ENCODE assay signal across 12 cellular contexts in the genomic region with DNA sequence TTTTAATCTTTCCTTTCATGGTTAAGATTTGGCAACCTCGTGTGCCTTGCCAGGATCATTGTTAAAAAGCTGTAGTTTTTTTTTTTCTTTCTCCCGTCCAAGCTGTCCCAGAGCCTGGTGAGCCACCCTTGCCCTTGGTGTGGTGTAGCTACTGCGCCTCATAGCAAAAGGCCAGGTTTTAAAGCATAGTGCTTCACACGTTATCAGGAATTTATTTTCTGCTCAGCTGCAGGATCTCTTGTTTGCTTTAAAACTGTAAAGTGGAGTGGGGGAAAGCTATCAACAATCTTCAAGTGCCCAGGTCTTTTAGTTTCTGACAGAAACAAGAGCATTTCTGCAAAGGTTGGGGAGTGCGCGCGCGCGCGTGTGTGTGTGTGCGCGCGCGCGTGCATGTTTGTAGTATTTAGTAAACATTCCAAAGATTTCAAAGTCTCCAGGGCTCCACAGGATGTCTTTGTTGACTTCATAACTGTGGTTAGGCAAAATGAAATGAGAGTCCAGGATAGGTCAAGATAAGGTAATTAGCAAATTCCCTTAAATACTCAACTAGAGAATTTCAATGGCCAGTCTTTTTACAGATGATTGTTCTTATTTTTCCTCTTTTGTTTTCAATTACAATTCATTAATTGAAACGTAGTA. TPM values are rescaled to one million over a fixed set of nuclear protein-coding genes. Genes with fewer than 3 reads are reported as not detected.
DNase-seq lines count a peak whose midpoint lies in the region; ATAC-seq, FAIRE-seq and TF ChIP-seq lines count a peak whose summit lies in the region.
"Had no signal": no experiment of that assay in that cellular context is flagged by ENCODE, and none has a peak within 500 bp of the region (broad histone marks: within the 10 kb centered on the region; RNA-seq: fewer than 3 reads in every experiment).

No MANE protein-coding gene starts in this region.

- no peak overlapping the region for H3K4me3 ChIP-seq in esophagus muscularis mucosa
- H3K4me3 ChIP-seq in pancreas: peak overlapping the region in 1 of 4 donors; percentile 11

- CTCF ChIA-PET in CD4-positive, alpha-beta T cell (lab: Charles Lee): interaction anchor here (0.9 kb wide), 1 partner anchor 11 kb away, joined by 3 read pairs; no protein-coding TSS in a partner anchor

- POLR2A ChIA-PET in CD4-positive, alpha-beta T cell (lab: Charles Lee): no interaction called here

- no peak for TF ChIP-seq CTCF in esophagus muscularis mucosa (IDR thresholded peaks at IDR 0.05)
- TF ChIP-seq CTCF in pancreas (IDR thresholded peaks at IDR 0.05): no peak
- no peak for TF ChIP-seq CTCF in CD4-positive, alpha-beta T cell (IDR thresholded peaks at IDR 0.05)

- DNase-seq in GM04503 (ENCODE audit: low read depth): peak; percentile 25
- peak; percentile 23 for DNase-seq in NCI-H2227 (lab: John Stamatoyannopoulos, UW; ENCODE audit: unreplicated experiment)
- peak; percentile 50 for DNase-seq in esophagus muscularis mucosa (ENCODE audit: extremely low spot score)
- DNase-seq in pancreas: peak in 1 of 6 donors; percentile 55
- DNase-seq in immature natural killer cell: no peak
- DNase-seq in CD4-positive, alpha-beta T cell: no peak
- DNase-seq in SKM-1 treated with dmso at 0.1 percent for 144 hours (lab: John Stamatoyannopoulos, UW; ENCODE audit: unreplicated experiment): no peak
- DNase-seq: hippocampal formation; NCI-H69; stimulated activated CD4-positive, alpha-beta T cell treated with anti-CD3 and anti-CD28 coated beads, Interleukin-4, amount 100 ng/mL, for 24 hours; substantia nigra had no signal

- peaks cover 4 to 30% (median 19%) of the 10 kb centered on the region in 3 donors for H3K27me3 Mint-ChIP-seq in immature natural killer cell (ENCODE audit: low read depth in 3 of 3)
- H3K27me3 Mint-ChIP-seq in CD4-positive, alpha-beta T cell: peaks cover 88% of the 10 kb centered on the region

- no peak for TF ChIP-seq EP300 in esophagus muscularis mucosa (IDR thresholded peaks at IDR 0.05)

- H3K9me3 Mint-ChIP-seq in immature natural killer cell: no peaks in the 10 kb centered on the region
- H3K9me3 Mint-ChIP-seq in CD4-positive, alpha-beta T cell: no peaks in the 10 kb centered on the region

- H3K27me3 ChIP-seq in esophagus muscularis mucosa: no peaks in the 10 kb centered on the region
- no peaks in the 10 kb centered on the region for H3K27me3 ChIP-seq in pancreas
- peaks cover 35% of the 10 kb centered on the region for H3K27me3 ChIP-seq in CD4-positive, alpha-beta T cell (ENCODE audit: control insufficient read depth, insufficient read depth, low read length)

- H3K4me3 Mint-ChIP-seq in immature natural killer cell: no peak overlapping the region
- no peak overlapping the region for H3K4me3 Mint-ChIP-seq in CD4-positive, alpha-beta T cell

- no peak for FAIRE-seq in pancreas (lab: Jason Lieb, UNC)

- no peak for TF ChIP-seq POLR2A in esophagus muscularis mucosa (IDR thresholded peaks at IDR 0.05; ENCODE audit: low read depth)

- H3K4me1 Mint-ChIP-seq in immature natural killer cell: no peaks in the 10 kb centered on the region
- no peaks in the 10 kb centered on the region for H3K4me1 Mint-ChIP-seq in CD4-positive, alpha-beta T cell (ENCODE audit: low read depth)

- H3K9me3 ChIP-seq in esophagus muscularis mucosa (no peaks in the 10 kb centered on the region), pancreas (no peaks in the 10 kb centered on the region)
- no peaks in the 10 kb centered on the region for H3K9me3 ChIP-seq in CD4-positive, alpha-beta T cell (ENCODE audit: control insufficient read depth, low read length)

- H3K27ac Mint-ChIP-seq in immature natural killer cell: no peak overlapping the region
- H3K27ac Mint-ChIP-seq in CD4-positive, alpha-beta T cell: no peak overlapping the region

- H3K4me1 ChIP-seq in esophagus muscularis mucosa: peaks cover 16 to 56% (median 25%) of the 10 kb centered on the region in 4 donors
- peaks cover 3 to 8% (median 4%) of the 10 kb centered on the region in 3 donors for H3K4me1 ChIP-seq in pancreas

- WGBS in esophagus muscularis mucosa: 54% methylated on average over 16 of the region's 16 CpGs
- WGBS in pancreas, 2 donors: 14 to 25% methylated on average over 16 of the region's 16 CpGs

- H3K36me3 Mint-ChIP-seq in immature natural killer cell: no peaks in the 10 kb centered on the region
- no peaks in the 10 kb centered on the region for H3K36me3 Mint-ChIP-seq in CD4-positive, alpha-beta T cell (ENCODE audit: low read depth)

- H3K36me3 ChIP-seq in esophagus muscularis mucosa (no peaks in the 10 kb centered on the region), pancreas (no peaks in the 10 kb centered on the region)

- H3K27ac ChIP-seq in esophagus muscularis mucosa (replicated peaks in 1 of 4): no peak overlapping the region
- H3K27ac ChIP-seq in pancreas: no peak overlapping the region
- H3K27ac ChIP-seq in CD4-positive, alpha-beta T cell (ENCODE audit: low read depth, low read length): no peak overlapping the region

- ATAC-seq in pancreas: peak in 3 of 4 donors; percentile 38 to 79 (median 72)
- ATAC-seq in GM21367 (IDR thresholded peaks at IDR 0.05; ENCODE audit: unreplicated experiment): no peak
- ATAC-seq in CD4-positive, alpha-beta T cell (ENCODE audit: poor library complexity): no peak

- intact Hi-C loops in esophagus muscularis mucosa (cut with DNase I): no loop called here
- intact Hi-C loops in pancreas (cut with DNase I): no loop called here
- intact Hi-C loops in CD4-positive, alpha-beta T cell (cut with DNase I, micrococcal nuclease): no loop called here

RNA-seq across cellular contexts. Expression of a gene that starts 45.5 kb away (rescaled TPM):
- total RNA-seq in esophagus muscularis mucosa (100 to 1,000 TPM in 3 of 4 donors, 10 to 100 TPM in 1; 92.3 to 131 (median 119) TPM), pancreas (10 to 100 TPM in 4 of 6 donors, 1 to 10 TPM in 2; 7.0 to 13.4 (median 11.6) TPM)
- polyA plus RNA-seq in pancreas (1 to 10 TPM; 3.8 to 5.2 TPM), immature natural killer cell (not detected)
- total RNA-seq in CD4-positive, alpha-beta T cell: under 1 TPM in 1 of 2 experiments, not detected in 1; 0.59 TPM

Comparison
In these comparisons a context has a peak if more than half of its experiments do, and no peak if none do; other contexts are left out.
1. DNase-seq: peak in GM04503 (single experiment), NCI-H2227 (single experiment) and esophagus muscularis mucosa (single experiment); none in immature natural killer cell (0 of 3), CD4-positive, alpha-beta T cell (0 of 10) and SKM-1 treated with dmso at 0.1 percent for 144 hours (single experiment).
2. ATAC-seq: peak in pancreas (3 of 4); none in GM21367 (single experiment) and CD4-positive, alpha-beta T cell (single experiment).
3. RNA of a gene that starts 45.5 kb away (total RNA-seq): 92.3 to 131 TPM in esophagus muscularis mucosa; 7.0 to 13.4 TPM in pancreas and 0.59 TPM in CD4-positive, alpha-beta T cell; every median in the first group is over 4 times any median in the second.